In the genomic region with DNA sequence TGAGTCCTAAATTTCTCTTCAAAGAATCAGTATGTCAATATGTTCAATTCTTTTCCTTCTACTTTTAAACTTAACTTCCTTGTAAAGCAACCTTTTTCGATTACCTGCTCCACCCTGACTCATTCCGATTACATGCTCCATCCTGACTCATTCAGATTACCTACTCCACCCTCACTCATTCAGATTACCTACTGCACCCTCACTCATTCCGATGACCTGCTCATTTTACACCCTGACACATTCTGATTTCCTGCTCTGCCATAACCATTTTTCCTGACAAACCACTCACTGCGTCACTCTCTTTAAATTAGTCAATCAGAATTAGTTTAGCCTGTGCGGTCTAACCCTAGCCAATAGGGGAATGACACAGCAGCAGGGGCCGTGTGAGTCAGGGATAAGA, we compare ENCODE assay signal across 7 cellular contexts.
A peak's percentile ranks its signal among the peaks of the same experiment; 100 is the strongest.
DNase-seq lines count a peak whose midpoint lies in the region; FAIRE-seq and TF ChIP-seq lines count a peak whose summit lies in the region.
"Not testable (repeated sequence)": the region's sequence is repeated elsewhere in the genome, so short reads cannot be mapped to it uniquely, and the experiment has no call there.

No MANE protein-coding gene starts in this region.

- H2BK5ac ChIP-seq in mesendoderm (ENCODE audit: low read length) = not testable (repeated sequence)

- not testable (repeated sequence) for TF ChIP-seq CTCF in bronchial epithelial cell (IDR thresholded peaks at IDR 0.05; ENCODE audit: insufficient read depth, low read length, severe bottlenecking); epithelial cell of esophagus (IDR thresholded peaks at IDR 0.05; ENCODE audit: insufficient read depth, low read depth, low read length, missing control alignments); neural progenitor cell (IDR thresholded peaks at IDR 0.05)

- H2BK15ac ChIP-seq in mesendoderm (replicated peaks; ENCODE audit: low read depth) = not testable (repeated sequence)

- H3K4me3 Mint-ChIP-seq in neural progenitor cell = not testable (repeated sequence)

- not testable (repeated sequence) for H3K4me2 ChIP-seq in mesendoderm (ENCODE audit: low read length)
- H3K4me2 ChIP-seq in neural progenitor cell = peak overlapping the region; percentile 29

- not testable (repeated sequence) for H2BK120ac ChIP-seq in mesendoderm (ENCODE audit: low read depth, low read length)

- not testable (repeated sequence) for H3K79me1 ChIP-seq in mesendoderm (ENCODE audit: low read length)

- H3K27me3 Mint-ChIP-seq in neural progenitor cell (ENCODE audit: insufficient read depth, low read depth) = not testable (repeated sequence)

- not testable (repeated sequence) for H3K4me1 Mint-ChIP-seq in neural progenitor cell

- H3K9me3 Mint-ChIP-seq in neural progenitor cell = peaks cover 11% of the 10 kb centered on the region

- not testable (repeated sequence) for H3K23ac ChIP-seq in mesendoderm (ENCODE audit: low read length)

- H2AK5ac ChIP-seq in mesendoderm (ENCODE audit: low read length) = peak overlapping the region; percentile 59

- not testable (repeated sequence) for H3K36me3 Mint-ChIP-seq in neural progenitor cell

- H3K79me2 ChIP-seq in mesendoderm (ENCODE audit: control insufficient read depth, insufficient read depth, low read length); neural progenitor cell (ENCODE audit: low read depth): not testable (repeated sequence)

- not testable (repeated sequence) for H3F3A ChIP-seq in neural progenitor cell (ENCODE audit: low read depth)

- not testable (repeated sequence) for FAIRE-seq in bronchial epithelial cell (lab: Jason Lieb, UNC)

- DNase-seq in Daoy (ENCODE audit: low read depth) = peak; percentile 16
- peak; percentile 27 for DNase-seq in M059J (ENCODE audit: low read depth)
- DNase-seq in bronchial epithelial cell (ENCODE audit: low read depth) = peak; percentile 46
- DNase-seq in epithelial cell of esophagus (ENCODE audit: low read depth) = peak; percentile 54
- DNase-seq in islet precursor cell = peak; percentile 19
- not testable (repeated sequence) for DNase-seq in mesendoderm; neural progenitor cell (ENCODE audit: low spot score)

- not testable (repeated sequence) for H3K56ac ChIP-seq in mesendoderm (ENCODE audit: low read length)

- H3K27ac ChIP-seq in mesendoderm (ENCODE audit: low read depth, low read length); neural progenitor cell: not testable (repeated sequence)

- not testable (repeated sequence) for H3K9ac ChIP-seq in mesendoderm (ENCODE audit: low read length); neural progenitor cell

- H3K36me3 ChIP-seq in bronchial epithelial cell (ENCODE audit: control insufficient read depth, insufficient read depth, low read length); mesendoderm (ENCODE audit: control insufficient read depth, insufficient read depth, low read length); neural progenitor cell: not testable (repeated sequence)

- H3K9me3 ChIP-seq in neural progenitor cell (ENCODE audit: low read depth) = not testable (repeated sequence)

- peak overlapping the region; percentile 87 for H2AFZ ChIP-seq in neural progenitor cell (replicated peaks)

- WGBS in mesendoderm (ENCODE audit: extremely low coverage, insufficient coverage, low lambda C conversion rate) = no CpG with 5 or more reads among the region's 6 CpGs

- H4K20me1 ChIP-seq in neural progenitor cell (ENCODE audit: low read depth) = not testable (repeated sequence)

- not testable (repeated sequence) for H4K8ac ChIP-seq in mesendoderm (ENCODE audit: low read depth, low read length)

- not testable (repeated sequence) for H3K4me3 ChIP-seq in bronchial epithelial cell (ENCODE audit: low read depth, low read length); epithelial cell of esophagus (ENCODE audit: low read length); mesendoderm (ENCODE audit: low read length); neural progenitor cell

- H3K4ac ChIP-seq in mesendoderm (ENCODE audit: low read depth, low read length) = not testable (repeated sequence)

- not testable (repeated sequence) for H4K5ac ChIP-seq in mesendoderm (ENCODE audit: low read length)

- H3K27me3 ChIP-seq in bronchial epithelial cell (ENCODE audit: control insufficient read depth, insufficient read depth, low read length); mesendoderm (ENCODE audit: insufficient read depth, low read length, poor library complexity); neural progenitor cell: not testable (repeated sequence)

- H3K18ac ChIP-seq in mesendoderm (ENCODE audit: low read length) = not testable (repeated sequence)

- not testable (repeated sequence) for H3K4me1 ChIP-seq in mesendoderm (ENCODE audit: control insufficient read depth, low read depth, low read length)
- peaks cover 11% of the 10 kb centered on the region for H3K4me1 ChIP-seq in neural progenitor cell

- not testable (repeated sequence) for H3K27ac Mint-ChIP-seq in neural progenitor cell
